16 cellular contexts compared by ENCODE assay signal in the genomic region with DNA sequence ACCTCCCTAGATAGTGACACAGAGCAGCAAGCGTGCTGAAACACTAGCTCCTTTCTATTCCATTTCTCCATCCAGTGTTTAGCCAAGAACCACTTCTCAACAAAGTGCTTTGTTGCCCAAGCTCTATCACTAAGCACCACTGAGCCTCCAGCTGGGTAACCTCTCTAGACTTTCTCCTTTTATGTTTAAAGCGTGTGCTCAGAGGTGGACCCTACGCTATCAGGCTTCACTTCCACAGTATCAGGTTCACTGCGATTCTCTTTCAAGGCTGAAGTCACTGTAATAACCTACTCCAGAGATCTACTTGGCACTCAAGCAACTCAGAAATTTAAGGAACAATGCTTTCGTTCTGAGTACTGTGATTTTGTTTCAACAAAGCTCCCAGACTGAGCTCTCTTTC.
"Had no signal": no experiment of that assay in that cellular context is flagged by ENCODE, and none has a peak within 500 bp of the region (broad histone marks: within the 10 kb centered on the region; RNA-seq: fewer than 3 reads in every experiment).

No MANE protein-coding gene starts in this region.

- ATAC-seq: activated CD8-positive, alpha-beta memory T cell treated with anti-CD3 and anti-CD28 coated beads, Interleukin-2, amount 10 ng/mL, durations not matched to agents 7 days and 5 days; activated naive CD4-positive, alpha-beta T cell treated with anti-CD3 and anti-CD28 coated beads, Interleukin-2, amount 50 U/mL, for 72 hours; activated T-cell treated with anti-CD3 and anti-CD28 coated beads, Interleukin-2, amount 50 U/mL, for 4 hours; body of pancreas; gastrocnemius medialis had no signal

- H3K4me1 ChIP-seq: body of pancreas, parathyroid adenoma had no signal

- H3K27ac Mint-ChIP-seq: activated CD8-positive, alpha-beta memory T cell treated with anti-CD3 and anti-CD28 coated beads, Interleukin-2, amount 10 ng/mL, durations not matched to agents 7 days and 5 days; activated naive CD4-positive, alpha-beta T cell treated with anti-CD3 and anti-CD28 coated beads, Interleukin-2, amount 50 U/mL, for 72 hours had no signal

- H3K4me1 Mint-ChIP-seq: activated CD8-positive, alpha-beta memory T cell treated with anti-CD3 and anti-CD28 coated beads, Interleukin-2, amount 10 ng/mL, durations not matched to agents 7 days and 5 days had no signal

- H3K36me3 Mint-ChIP-seq: activated CD8-positive, alpha-beta memory T cell treated with anti-CD3 and anti-CD28 coated beads, Interleukin-2, amount 10 ng/mL, durations not matched to agents 7 days and 5 days; activated naive CD4-positive, alpha-beta T cell treated with anti-CD3 and anti-CD28 coated beads, Interleukin-2, amount 50 U/mL, for 72 hours had no signal

- H3K79me2 ChIP-seq: parathyroid adenoma had no signal

- H3K27ac ChIP-seq: body of pancreas, coronary artery, gastrocnemius medialis, parathyroid adenoma, tibial artery had no signal

- H3K9me3 Mint-ChIP-seq: activated naive CD4-positive, alpha-beta T cell treated with anti-CD3 and anti-CD28 coated beads, Interleukin-2, amount 50 U/mL, for 72 hours; activated T-cell treated with anti-CD3 and anti-CD28 coated beads, Interleukin-2, amount 50 U/mL, for 4 hours had no signal

- H3K4me3 ChIP-seq: body of pancreas, coronary artery, gastrocnemius medialis, tibial artery had no signal

- DNase-seq: activated CD4-positive, alpha-beta T cell treated with anti-CD3 and anti-CD28 coated beads, Interleukin-2, amount 50 U/mL, for 48 hours; activated CD4-positive, CD25-positive, alpha-beta regulatory T cell treated with anti-CD3 and anti-CD28 coated beads, Interleukin-2, amount 50 U/mL, for 72 hours; activated CD8-positive, alpha-beta memory T cell treated with anti-CD3 and anti-CD28 coated beads, Interleukin-2, amount 10 ng/mL, durations not matched to agents 7 days and 5 days; activated effector memory CD4-positive, alpha-beta T cell treated with anti-CD3 and anti-CD28 coated beads, Interleukin-2, amount 50 U/mL, for 16 hours; activated T-cell treated with anti-CD3 and anti-CD28 coated beads, Interleukin-2, amount 50 U/mL, for 4 hours; amniotic stem cell; body of pancreas; central memory CD4-positive, alpha-beta T cell; effector CD4-positive, alpha-beta T cell; gastrocnemius medialis; hippocampal formation; small intestine; tibial artery had no signal

- H3K36me3 ChIP-seq: gastrocnemius medialis, tibial artery had no signal

- H2AFZ ChIP-seq: parathyroid adenoma had no signal

- H3K4me3 Mint-ChIP-seq: activated CD8-positive, alpha-beta memory T cell treated with anti-CD3 and anti-CD28 coated beads, Interleukin-2, amount 10 ng/mL, durations not matched to agents 7 days and 5 days; activated T-cell treated with anti-CD3 and anti-CD28 coated beads, Interleukin-2, amount 50 U/mL, for 4 hours had no signal

- H3K27me3 ChIP-seq: body of pancreas, gastrocnemius medialis, tibial artery had no signal
